In the genomic region with DNA sequence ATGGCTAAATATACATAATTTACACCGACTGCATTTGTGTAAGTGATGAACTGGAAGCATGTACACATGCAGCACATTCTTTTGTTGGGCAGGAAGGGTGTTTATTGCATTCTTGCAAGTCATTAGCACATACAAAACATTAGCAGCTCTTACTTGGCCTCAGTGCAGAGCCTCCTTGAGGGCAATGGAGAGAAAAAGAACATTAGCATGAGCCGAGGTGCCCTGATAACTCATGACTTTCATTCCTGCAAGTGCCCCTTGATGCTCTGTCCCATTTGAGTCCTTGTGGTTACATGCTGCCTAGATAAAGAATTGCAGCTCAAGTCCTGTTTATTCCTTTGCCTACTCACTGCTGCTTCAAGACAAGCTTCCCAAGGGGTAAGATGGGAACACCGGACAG, we compare ENCODE assay signal across 17 cellular contexts.
DNase-seq lines count a peak whose midpoint lies in the region; ATAC-seq and TF ChIP-seq lines count a peak whose summit lies in the region.
"Had no signal": no experiment of that assay in that cellular context is flagged by ENCODE, and none has a peak within 500 bp of the region (broad histone marks: within the 10 kb centered on the region; RNA-seq: fewer than 3 reads in every experiment).

No MANE protein-coding gene starts in this region.

- 0 out of 2 replicates have a peak overlapping the region, but pooled peaks have one; percentile 7 for H3K4me2 ChIP-seq in GM23338
- H3K4me2 ChIP-seq: BLaER1 treated with 17β-estradiol and CSF1 and Interleukin-3, amounts not matched to agents 10 nM and 100 nM had no signal

- peaks cover 2% of the 10 kb centered on the region for H3K27me3 Mint-ChIP-seq in GM23338 (ENCODE audit: insufficient read depth, low read depth, poor library complexity)
- no peaks in the 10 kb centered on the region for H3K27me3 Mint-ChIP-seq in activated T-helper 2 cell treated with anti-CD3 and anti-CD28 coated beads, Interferon-gamma antibody, Interleukin-2, Interleukin-4, amounts not matched to agents 10 μg/mL and 5 μg/mL and 100 μg/mL, durations not matched to agents 14 hours and 24 hours and 36 hours (ENCODE audit: low read depth)
- H3K27me3 Mint-ChIP-seq: B cell had no signal

- no peak for TF ChIP-seq POLR2A in esophagus muscularis mucosa (IDR thresholded peaks at IDR 0.05; ENCODE audit: low read depth)
- no peak for TF ChIP-seq POLR2A in esophagus squamous epithelium (IDR thresholded peaks at IDR 0.05)

- no peaks in the 10 kb centered on the region for H3K27me3 ChIP-seq in GM23338 (ENCODE audit: insufficient read depth)
- no peaks in the 10 kb centered on the region for H3K27me3 ChIP-seq in esophagus muscularis mucosa
- H3K27me3 ChIP-seq in esophagus squamous epithelium: no peaks in the 10 kb centered on the region
- H3K27me3 ChIP-seq: BLaER1 treated with 17β-estradiol and CSF1 and Interleukin-3, amounts not matched to agents 10 nM and 100 nM had no signal

- H3K9me3 ChIP-seq in esophagus muscularis mucosa: no peaks in the 10 kb centered on the region
- no peaks in the 10 kb centered on the region for H3K9me3 ChIP-seq in esophagus squamous epithelium
- H3K9me3 ChIP-seq: BLaER1 treated with 17β-estradiol and CSF1 and Interleukin-3, amounts not matched to agents 10 nM and 100 nM; HAP-1 had no signal

- no peak overlapping the region for H2AFZ ChIP-seq in GM23338

- no peaks in the 10 kb centered on the region for H3K79me2 ChIP-seq in GM23338 (replicated peaks; ENCODE audit: insufficient read depth)

- no peaks in the 10 kb centered on the region for H3K36me3 ChIP-seq in GM23338 (ENCODE audit: insufficient read depth)
- no peaks in the 10 kb centered on the region for H3K36me3 ChIP-seq in esophagus muscularis mucosa
- no peaks in the 10 kb centered on the region for H3K36me3 ChIP-seq in esophagus squamous epithelium
- H3K36me3 ChIP-seq: BLaER1 treated with 17β-estradiol and CSF1 and Interleukin-3, amounts not matched to agents 10 nM and 100 nM; HAP-1 had no signal

- H3K4me1 ChIP-seq in GM23338 (ENCODE audit: insufficient read depth) (peaks cover 7% of the 10 kb centered on the region; the same call in 1 of the 2 replicates), esophagus muscularis mucosa (no peaks in the 10 kb centered on the region), esophagus squamous epithelium (no peaks in the 10 kb centered on the region)
- H3K4me1 ChIP-seq: HAP-1 had no signal

- H3F3A ChIP-seq in GM23338 (replicated peaks; ENCODE audit: low read depth): no peaks in the 10 kb centered on the region

- no peak overlapping the region for H3K4me3 Mint-ChIP-seq in GM23338
- H3K4me3 Mint-ChIP-seq in activated T-helper 2 cell treated with anti-CD3 and anti-CD28 coated beads, Interferon-gamma antibody, Interleukin-2, Interleukin-4, amounts not matched to agents 10 μg/mL and 5 μg/mL and 100 μg/mL, durations not matched to agents 14 hours and 24 hours and 36 hours (ENCODE audit: low read depth): no peak overlapping the region
- H3K4me3 Mint-ChIP-seq: B cell; CD8-positive, alpha-beta T cell had no signal

- H3K9me3 Mint-ChIP-seq in GM23338: no peaks in the 10 kb centered on the region
- H3K9me3 Mint-ChIP-seq in activated T-helper 2 cell treated with anti-CD3 and anti-CD28 coated beads, Interferon-gamma antibody, Interleukin-2, Interleukin-4, amounts not matched to agents 10 μg/mL and 5 μg/mL and 100 μg/mL, durations not matched to agents 14 hours and 24 hours and 36 hours: no peaks in the 10 kb centered on the region
- H3K9me3 Mint-ChIP-seq: CD8-positive, alpha-beta T cell had no signal

- no peak for TF ChIP-seq EP300 in esophagus muscularis mucosa (IDR thresholded peaks at IDR 0.05)

- no peaks in the 10 kb centered on the region; the same call in 1 of the 2 replicates for H3K9me2 ChIP-seq in GM23338 (ENCODE audit: insufficient read depth)

- no peak overlapping the region for H3K4me3 ChIP-seq in GM23338
- no peak overlapping the region for H3K4me3 ChIP-seq in esophagus muscularis mucosa
- H3K4me3 ChIP-seq in esophagus squamous epithelium: no peak overlapping the region
- H3K4me3 ChIP-seq: BLaER1 treated with 17β-estradiol and CSF1 and Interleukin-3, amounts not matched to agents 10 nM and 100 nM; GM12878; HAP-1 had no signal

- H4K20me1 ChIP-seq in GM23338 (replicated peaks; ENCODE audit: insufficient read depth): peaks cover under 1% of the 10 kb centered on the region; the same call in 1 of the 2 replicates
- H4K20me1 ChIP-seq: BLaER1 treated with 17β-estradiol and CSF1 and Interleukin-3, amounts not matched to agents 10 nM and 100 nM had no signal

- no peak for TF ChIP-seq CTCF in GM23338 (conservative IDR thresholded peaks at IDR 0.05; ENCODE audit: low read depth in 2 of 2)
- TF ChIP-seq CTCF in esophagus muscularis mucosa (IDR thresholded peaks at IDR 0.05): no peak
- no peak for TF ChIP-seq CTCF in esophagus squamous epithelium (IDR thresholded peaks at IDR 0.05)

- WGBS in esophagus muscularis mucosa: 56% methylated on average over 3 of the region's 3 CpGs
- WGBS in esophagus squamous epithelium, 2 donors: 59 to 74% methylated on average over 3 of the region's 3 CpGs

- intact Hi-C loops in esophagus muscularis mucosa (cut with DNase I) (no loop called here), esophagus squamous epithelium (cut with DNase I) (no loop called here)
- intact Hi-C loops in activated T-helper 2 cell treated with anti-CD3 and anti-CD28 coated beads, Interferon-gamma antibody, Interleukin-2, Interleukin-4, amounts not matched to agents 10 μg/mL and 5 μg/mL and 100 μg/mL, durations not matched to agents 14 hours and 24 hours and 36 hours (cut with micrococcal nuclease): no loop called here

- DNase-seq in GM23338 (ENCODE audit: low spot score) (no peak), OCI-M1 (lab: John Stamatoyannopoulos, UW) (peak; percentile 2), esophagus muscularis mucosa (ENCODE audit: extremely low spot score) (peak; percentile 64), SIG-M5 treated with dmso at 0.1 percent for 504 hours (lab: John Stamatoyannopoulos, UW; ENCODE audit: unreplicated experiment) (no peak), esophagus squamous epithelium (lab: John Stamatoyannopoulos, UW) (no peak)
- DNase-seq in activated T-helper 2 cell treated with anti-CD3 and anti-CD28 coated beads, Interferon-gamma antibody, Interleukin-2, Interleukin-4, amounts not matched to agents 10 μg/mL and 5 μg/mL and 100 μg/mL, durations not matched to agents 14 hours and 24 hours and 36 hours (ENCODE audit: low spot score): no peak
- DNase-seq: 8988T; Calu3; CD8-positive, alpha-beta T cell; DMS79 treated with DMSO at 0.1 percent for 48 hours; EL had no signal

- no peak for ATAC-seq in GM23338
- ATAC-seq in HG03159 (IDR thresholded peaks at IDR 0.05; ENCODE audit: unreplicated experiment): no peak
- ATAC-seq: CD8-positive, alpha-beta T cell; GM12878 had no signal

- H3K27ac ChIP-seq in GM23338 (ENCODE audit: low read depth) (no peak overlapping the region), esophagus muscularis mucosa (replicated peaks in 1 of 4) (no peak overlapping the region), esophagus squamous epithelium (no peak overlapping the region)
- H3K27ac ChIP-seq: BLaER1 treated with 17β-estradiol and CSF1 and Interleukin-3, amounts not matched to agents 10 nM and 100 nM; HL-60 had no signal

- no peak overlapping the region for H3K27ac Mint-ChIP-seq in GM23338
- no peak overlapping the region for H3K27ac Mint-ChIP-seq in activated T-helper 2 cell treated with anti-CD3 and anti-CD28 coated beads, Interferon-gamma antibody, Interleukin-2, Interleukin-4, amounts not matched to agents 10 μg/mL and 5 μg/mL and 100 μg/mL, durations not matched to agents 14 hours and 24 hours and 36 hours
- H3K27ac Mint-ChIP-seq: B cell; CD8-positive, alpha-beta T cell had no signal

- H3K4me1 Mint-ChIP-seq in GM23338: peaks cover 17% of the 10 kb centered on the region
- no peaks in the 10 kb centered on the region for H3K4me1 Mint-ChIP-seq in activated T-helper 2 cell treated with anti-CD3 and anti-CD28 coated beads, Interferon-gamma antibody, Interleukin-2, Interleukin-4, amounts not matched to agents 10 μg/mL and 5 μg/mL and 100 μg/mL, durations not matched to agents 14 hours and 24 hours and 36 hours (ENCODE audit: low read depth)
- H3K4me1 Mint-ChIP-seq: B cell had no signal

- no peaks in the 10 kb centered on the region for H3K36me3 Mint-ChIP-seq in GM23338 (ENCODE audit: low read depth)
- H3K36me3 Mint-ChIP-seq in activated T-helper 2 cell treated with anti-CD3 and anti-CD28 coated beads, Interferon-gamma antibody, Interleukin-2, Interleukin-4, amounts not matched to agents 10 μg/mL and 5 μg/mL and 100 μg/mL, durations not matched to agents 14 hours and 24 hours and 36 hours (ENCODE audit: low read depth): no peaks in the 10 kb centered on the region
- H3K36me3 Mint-ChIP-seq: CD8-positive, alpha-beta T cell had no signal

TF ChIP-seq in GM23338, 12 proteins besides CTCF, POLR2A, EP300 and RAD21 (continues in another document):
- TF ChIP-seq POLR2AphosphoS5 (IDR thresholded peaks at IDR 0.05; ENCODE audit: low read depth): no peak
- no peak for TF ChIP-seq STAT1 (IDR thresholded peaks at IDR 0.05; ENCODE audit: unreplicated experiment)
- TF ChIP-seq NANOG (IDR thresholded peaks at IDR 0.05; ENCODE audit: borderline replicate concordance): no peak
- no peak for TF ChIP-seq EZH2phosphoT487 (IDR thresholded peaks at IDR 0.05; ENCODE audit: unreplicated experiment)
- TF ChIP-seq ETS1 (IDR thresholded peaks at IDR 0.05): no peak

Comparison
In these comparisons a context has a peak if more than half of its experiments do, and no peak if none do; other contexts are left out.
1. DNase-seq: peak in OCI-M1 (single experiment) and esophagus muscularis mucosa (single experiment); none in GM23338 (single experiment), SIG-M5 treated with dmso at 0.1 percent for 504 hours (single experiment), esophagus squamous epithelium (single experiment) and activated T-helper 2 cell treated with anti-CD3 and anti-CD28 coated beads, Interferon-gamma antibody, Interleukin-2, Interleukin-4, amounts not matched to agents 10 μg/mL and 5 μg/mL and 100 μg/mL, durations not matched to agents 14 hours and 24 hours and 36 hours (single experiment).